Comparison of ENCODE assay signal across 15 cellular contexts in genomic region chr1:16486316-16486715, GRCh38. TPM values are rescaled to one million over a fixed set of nuclear protein-coding genes. Genes with fewer than 3 reads are reported as not detected.
"Had no signal": no experiment of that assay in that cellular context is flagged by ENCODE, and none has a peak within 500 bp of the region (broad histone marks: within the 10 kb centered on the region; RNA-seq: fewer than 3 reads in every experiment).

No MANE protein-coding gene starts in this region.

RNA-seq across cellular contexts. Expression of gene RNU1-1, which starts 27.8 kb away (rescaled TPM):
- polyA plus RNA-seq: heart right ventricle had no signal

RNA-seq across cellular contexts. Expression of gene SPATA21, which starts 49.1 kb away (rescaled TPM):
- total RNA-seq: cerebellum, colonic mucosa, dermis microvascular lymphatic vessel endothelial cell, endodermal cell, esophagus mucosa, esophagus squamous epithelium, gastrocnemius medialis, glomerular endothelial cell, heart right ventricle, kidney epithelial cell, left cardiac atrium, left lung, lower lobe of right lung, lung microvascular endothelial cell, mucosa of gallbladder had no signal
